In the genomic region with DNA sequence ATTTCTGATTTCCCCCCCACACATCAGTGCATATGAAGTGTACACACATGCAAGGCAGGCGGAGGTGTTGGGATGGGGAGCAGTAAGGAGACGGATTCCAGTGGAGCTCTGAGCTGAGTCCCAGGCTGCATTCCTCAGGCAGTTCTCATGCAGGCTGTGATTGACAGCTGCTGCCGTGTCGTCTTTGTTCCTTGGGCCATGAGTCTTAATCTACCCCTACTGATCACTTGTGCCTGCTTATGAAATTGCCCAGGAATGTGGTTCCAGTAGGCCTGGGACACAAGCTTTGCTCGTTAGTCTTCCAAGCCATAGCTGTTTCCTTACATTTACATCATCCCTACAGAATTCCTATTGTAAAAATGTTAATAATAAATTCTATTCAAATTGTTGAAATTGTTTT, we compare ENCODE assay signal across 18 cellular contexts.
A peak's percentile ranks its signal among the peaks of the same experiment; 100 is the strongest.
DNase-seq lines count a peak whose midpoint lies in the region; ATAC-seq and TF ChIP-seq lines count a peak whose summit lies in the region.
"Had no signal": no experiment of that assay in that cellular context is flagged by ENCODE, and none has a peak within 500 bp of the region (broad histone marks: within the 10 kb centered on the region; RNA-seq: fewer than 3 reads in every experiment).

No MANE protein-coding gene starts in this region.

- no peaks in the 10 kb centered on the region for H3K36me3 Mint-ChIP-seq in nephron progenitor cell (ENCODE audit: low read depth)
- H3K36me3 Mint-ChIP-seq: activated naive CD4-positive, alpha-beta T cell treated with anti-CD3 and anti-CD28 coated beads, Interleukin-2, amount 50 U/mL, for 72 hours; naive thymus-derived CD8-positive, alpha-beta T cell had no signal

- H3K9ac ChIP-seq in NT2/D1 (ENCODE audit: insufficient read length, low read depth), result peak overlapping the region; percentile 5
- H3K9ac ChIP-seq: BLaER1 treated with 17β-estradiol and CSF1 and Interleukin-3, amounts not matched to agents 10 nM and 100 nM had no signal

- no peak overlapping the region for H3K27ac ChIP-seq in esophagus squamous epithelium
- H3K27ac ChIP-seq: BLaER1 treated with 17β-estradiol and CSF1 and Interleukin-3, amounts not matched to agents 10 nM and 100 nM; coronary artery; PC-9 had no signal

- TF ChIP-seq CTCF in epithelial cell of esophagus (IDR thresholded peaks at IDR 0.05; ENCODE audit: insufficient read depth, low read depth, low read length, missing control alignments) (no peak), nephron progenitor cell (IDR thresholded peaks at IDR 0.05) (no peak), esophagus squamous epithelium (IDR thresholded peaks at IDR 0.05) (no peak)

- no peak overlapping the region for H3K27ac Mint-ChIP-seq in nephron progenitor cell
- H3K27ac Mint-ChIP-seq: activated CD8-positive, alpha-beta T cell treated with anti-CD3 and anti-CD28 coated beads for 36 hours; activated naive CD4-positive, alpha-beta T cell treated with anti-CD3 and anti-CD28 coated beads, Interleukin-2, amount 50 U/mL, for 72 hours; naive thymus-derived CD8-positive, alpha-beta T cell had no signal

- H3K4me3 ChIP-seq in NT2/D1 (ENCODE audit: insufficient read length, low read depth), result no peak overlapping the region
- no peak overlapping the region for H3K4me3 ChIP-seq in epithelial cell of esophagus (ENCODE audit: low read length)
- H3K4me3 ChIP-seq in esophagus squamous epithelium, result no peak overlapping the region
- H3K4me3 ChIP-seq: BLaER1 treated with 17β-estradiol and CSF1 and Interleukin-3, amounts not matched to agents 10 nM and 100 nM; coronary artery; PC-9 had no signal

- intact Hi-C loops in esophagus squamous epithelium (cut with DNase I), result no loop called here

- 40 to 44% methylated on average over 5 of the region's 5 CpGs for WGBS in esophagus squamous epithelium, 2 donors

- H3K4me1 Mint-ChIP-seq in nephron progenitor cell, result peaks cover 10% of the 10 kb centered on the region
- H3K4me1 Mint-ChIP-seq: naive thymus-derived CD8-positive, alpha-beta T cell had no signal

- H3K4me3 Mint-ChIP-seq in nephron progenitor cell, result no peak overlapping the region
- H3K4me3 Mint-ChIP-seq: activated CD8-positive, alpha-beta T cell treated with anti-CD3 and anti-CD28 coated beads for 36 hours; naive thymus-derived CD8-positive, alpha-beta T cell had no signal

- H3K27me3 ChIP-seq in NT2/D1 (ENCODE audit: insufficient read depth, insufficient read length), result no peaks in the 10 kb centered on the region
- H3K27me3 ChIP-seq in esophagus squamous epithelium, result no peaks in the 10 kb centered on the region
- H3K27me3 ChIP-seq: BLaER1 treated with 17β-estradiol and CSF1 and Interleukin-3, amounts not matched to agents 10 nM and 100 nM had no signal

- no peak for TF ChIP-seq POLR2A in esophagus squamous epithelium (IDR thresholded peaks at IDR 0.05)

- ATAC-seq in GM19328 (IDR thresholded peaks at IDR 0.05; ENCODE audit: unreplicated experiment), result no peak
- ATAC-seq: activated CD8-positive, alpha-beta T cell treated with anti-CD3 and anti-CD28 coated beads for 36 hours; activated naive CD4-positive, alpha-beta T cell treated with anti-CD3 and anti-CD28 coated beads, Interleukin-2, amount 50 U/mL, for 72 hours; naive thymus-derived CD8-positive, alpha-beta T cell; sciatic nerve had no signal

- H3K36me3 ChIP-seq in NT2/D1 (ENCODE audit: insufficient read depth, insufficient read length, low read length) (no peaks in the 10 kb centered on the region), esophagus squamous epithelium (no peaks in the 10 kb centered on the region)
- H3K36me3 ChIP-seq: BLaER1 treated with 17β-estradiol and CSF1 and Interleukin-3, amounts not matched to agents 10 nM and 100 nM had no signal

- H3K27me3 Mint-ChIP-seq in nephron progenitor cell (ENCODE audit: low read depth, poor library complexity), result peaks cover 4% of the 10 kb centered on the region

- DNase-seq in EH (ENCODE audit: low read depth) (peak; percentile 29), NT2/D1 (ENCODE audit: low read depth, low spot score) (peak; percentile 81), epithelial cell of esophagus (ENCODE audit: low read depth) (peak; percentile 51), nephron progenitor cell (peak; percentile 12), esophagus squamous epithelium (lab: John Stamatoyannopoulos, UW) (no peak), OCI-M1 (lab: John Stamatoyannopoulos, UW) (no peak), foreskin melanocyte (no peak)
- DNase-seq: activated CD8-positive, alpha-beta T cell treated with anti-CD3 and anti-CD28 coated beads for 36 hours; kidney; naive thymus-derived CD8-positive, alpha-beta T cell; NCI-H1092; T1000 had no signal

- H3K4me1 ChIP-seq in NT2/D1 (ENCODE audit: insufficient read depth, insufficient read length) (peaks cover 12% of the 10 kb centered on the region), esophagus squamous epithelium (no peaks in the 10 kb centered on the region)
- H3K4me1 ChIP-seq: BLaER1 treated with 17β-estradiol and CSF1 and Interleukin-3, amounts not matched to agents 10 nM and 100 nM had no signal

- no peaks in the 10 kb centered on the region for H3K9me3 Mint-ChIP-seq in nephron progenitor cell
- H3K9me3 Mint-ChIP-seq: activated CD8-positive, alpha-beta T cell treated with anti-CD3 and anti-CD28 coated beads for 36 hours; activated naive CD4-positive, alpha-beta T cell treated with anti-CD3 and anti-CD28 coated beads, Interleukin-2, amount 50 U/mL, for 72 hours had no signal

- H3K9me3 ChIP-seq in NT2/D1 (ENCODE audit: insufficient read depth, low read length) (no peaks in the 10 kb centered on the region), esophagus squamous epithelium (no peaks in the 10 kb centered on the region)
- H3K9me3 ChIP-seq: BLaER1 treated with 17β-estradiol and CSF1 and Interleukin-3, amounts not matched to agents 10 nM and 100 nM had no signal

Comparison
In these comparisons a context has a peak if more than half of its experiments do, and no peak if none do; other contexts are left out.
1. DNase-seq: peak in EH (single experiment), NT2/D1 (single experiment), epithelial cell of esophagus (single experiment) and nephron progenitor cell (single experiment); none in esophagus squamous epithelium (single experiment), OCI-M1 (single experiment) and foreskin melanocyte (single experiment).